In genomic region chr10:70664702-70665195, GRCh38 we compare ENCODE assay signal across 9 cellular contexts. TPM values are rescaled to one million over a fixed set of nuclear protein-coding genes. Genes with fewer than 3 reads are reported as not detected.
DNase-seq lines count a peak whose midpoint lies in the region; ATAC-seq, FAIRE-seq and TF ChIP-seq lines count a peak whose summit lies in the region.
"Had no signal": no experiment of that assay in that cellular context is flagged by ENCODE, and none has a peak within 500 bp of the region (broad histone marks: within the 10 kb centered on the region; RNA-seq: fewer than 3 reads in every experiment).

No MANE protein-coding gene starts in this region.

- CTCF ChIA-PET in K562 (lab: Yijun Ruan, JAX; ENCODE audit: low intra/inter-chr PET ratio): no interaction called here

- in situ Hi-C loops in K562 (cut with MboI): no loop called here

- H3K4me3 ChIP-seq in K562 (no peak overlapping the region), right lobe of liver (no peak overlapping the region)

- POLR2A ChIA-PET in K562 (lab: Yijun Ruan, JAX): interaction anchor here (0.5 to 1.4 kb wide), 5 partner anchors 10 to 106 kb away, joined by 3 to 4 read pairs (median 3); no protein-coding TSS in a partner anchor

- peak; percentile 21; the same call in 1 of the 2 replicates for TF ChIP-seq EP300 in K562 (IDR thresholded peaks at IDR 0.05; ENCODE audit: low read length)

- H3K27me3 ChIP-seq in K562 (ENCODE audit: control insufficient read depth in 2 of 2, insufficient read depth in 2 of 2, low read length in 2 of 2) (no peaks in the 10 kb centered on the region), right lobe of liver (no peaks in the 10 kb centered on the region)

- TF ChIP-seq POLR2A in K562 (conservative IDR thresholded peaks at IDR 0.05): no peak
- no peak for TF ChIP-seq POLR2A in right lobe of liver (IDR thresholded peaks at IDR 0.05)

- no peaks in the 10 kb centered on the region for H3K79me2 ChIP-seq in K562 (ENCODE audit: control insufficient read depth, insufficient read depth, low read length)

- no peaks in the 10 kb centered on the region for H4K20me1 ChIP-seq in K562 (replicated peaks; ENCODE audit: control insufficient read depth, insufficient read depth, low read length)

- no peak for FAIRE-seq in K562 (lab: Jason Lieb, UNC)

- peak overlapping the region; percentile 49 for H3K27ac ChIP-seq in K562 (ENCODE audit: extremely low read depth, low read depth, low read length)
- H3K27ac ChIP-seq in right lobe of liver: no peak overlapping the region

- BruUV-seq in K562 (replicated peaks; lab: Mats Ljungman, UMichigan): no TSS peak

- ATAC-seq in K562 (peak; percentile 11; the same call in 2 of the 3 replicates), right lobe of liver (no peak), HG02938 (IDR thresholded peaks at IDR 0.05; ENCODE audit: unreplicated experiment) (no peak), HG03354 (IDR thresholded peaks at IDR 0.05; ENCODE audit: poor library complexity, severe bottlenecking, unreplicated experiment) (no peak), HG03378 (IDR thresholded peaks at IDR 0.05; ENCODE audit: unreplicated experiment) (no peak)

- H3K4me2 ChIP-seq in K562 (ENCODE audit: insufficient read depth, low read length): no peak overlapping the region

- DNase-seq in AG08396 (ENCODE audit: low spot score): peak; percentile 88
- peak; percentile 94 for DNase-seq in HT1080 (ENCODE audit: low read depth)
- peak in 3 of 4 experiments; percentile 65 to 88 (median 71) for DNase-seq in K562 (ENCODE audit: extremely low read depth in 1 of 4, low spot score in 3 of 4)
- peak in 2 of 3 donors; percentile 18 to 39 for DNase-seq in right lobe of liver
- DNase-seq in HUDEP-2 (lab: John Stamatoyannopoulos, UW; ENCODE audit: unreplicated experiment in 76 of 76): no peak
- DNase-seq: left cardiac atrium had no signal

- H3K4me1 ChIP-seq in K562 (replicated peaks in 1 of 2; ENCODE audit: control insufficient read depth in 2 of 2, insufficient read depth in 2 of 2, low read length in 2 of 2): peaks cover 63 to 84% of the 10 kb centered on the region in 2 experiments
- H3K4me1 ChIP-seq in right lobe of liver: no peaks in the 10 kb centered on the region

- H3K36me3 ChIP-seq in K562 (ENCODE audit: control insufficient read depth, insufficient read depth, low read length) (no peaks in the 10 kb centered on the region), right lobe of liver (no peaks in the 10 kb centered on the region)

- TF ChIP-seq CTCF in K562 (IDR thresholded peaks at IDR 0.05 in 2 of 3, conservative IDR thresholded peaks at IDR 0.05 in 1 of 3; ENCODE audit: insufficient read depth in 2 of 3, low read depth in 1 of 3, low read length in 3 of 3): no peak; a peak in 1 of 6 replicates
- no peak for TF ChIP-seq CTCF in right lobe of liver (IDR thresholded peaks at IDR 0.05)

- no peak for TF ChIP-seq RAD21 in K562 (CRISPR knock-in tag; conservative IDR thresholded peaks at IDR 0.05 in 1 of 2, IDR thresholded peaks at IDR 0.05 in 1 of 2)

- H2AFZ ChIP-seq in K562 (ENCODE audit: low read depth, low read length): peak overlapping the region; percentile 59

- H3K9me1 ChIP-seq in K562 (ENCODE audit: control insufficient read depth, insufficient read depth, low read length): peaks cover 4% of the 10 kb centered on the region

- peak overlapping the region in 1 of 2 experiments; percentile 47; a peak in 1 of 4 replicates for H3K9ac ChIP-seq in K562 (ENCODE audit: insufficient read depth in 1 of 2, low read depth in 2 of 2, low read length in 2 of 2)

- H3K9me3 ChIP-seq in K562 (replicated peaks; ENCODE audit: control insufficient read depth, insufficient read depth, low read depth, low read length) (no peaks in the 10 kb centered on the region), right lobe of liver (no peaks in the 10 kb centered on the region)

- intact Hi-C loops in K562 (cut with micrococcal nuclease) (no loop called here), right lobe of liver (cut with DNase I) (no loop called here)

- 9% methylated on average over 6 of the region's 6 CpGs for WGBS in K562 (ENCODE audit: insufficient coverage, low coverage, missing lambda C conversion rate)
- 44% methylated on average over 6 of the region's 6 CpGs for WGBS in right lobe of liver (ENCODE audit: insufficient coverage, low coverage, low lambda C conversion rate, missing lambda C conversion rate)

TF ChIP-seq in K562, 482 proteins besides CTCF, POLR2A, EP300 and RAD21 (continues in another document):
- TF ChIP-seq MLLT1 (IDR thresholded peaks at IDR 0.05) (peak in 1 of 2 experiments; percentile 55; a peak in 1 of 4 replicates), ELF4 (CRISPR knock-in tag; IDR thresholded peaks at IDR 0.05) (peak; percentile 35; the same call in 1 of the 2 replicates), ATF3 (IDR thresholded peaks at IDR 0.05) (peak; percentile 50; the same call in 1 of the 2 replicates), ATF3 (CRISPR knock-in tag; conservative IDR thresholded peaks at IDR 0.05) (no peak), ATF4 (CRISPR knock-in tag; IDR thresholded peaks at IDR 0.05) (0 out of 2 replicates have a peak, but pooled peaks have one; percentile 25), FOXK2 (conservative IDR thresholded peaks at IDR 0.05 in 1 of 2, IDR thresholded peaks at IDR 0.05 in 1 of 2; ENCODE audit: low read depth in 2 of 2) (peak; percentile 49 to 57; a peak in 2 of 4 replicates), NR2C2 (CRISPR knock-in tag; IDR thresholded peaks at IDR 0.05) (no peak), NR2C2 (tag; IDR thresholded peaks at IDR 0.05) (peak; percentile 71), KHSRP (IDR thresholded peaks at IDR 0.05) (no peak), RAD51 (IDR thresholded peaks at IDR 0.05; ENCODE audit: borderline replicate concordance, low read depth) (peak; percentile 23; the same call in 1 of the 2 replicates), CEBPG (CRISPR knock-in tag; IDR thresholded peaks at IDR 0.05) (no peak), CEBPG (tag; conservative IDR thresholded peaks at IDR 0.05 in 1 of 2, IDR thresholded peaks at IDR 0.05 in 1 of 2) (no peak)

RNA-seq across cellular contexts. Expression of gene ADAMTS14, which starts 7.6 kb away (rescaled TPM):
- total RNA-seq in HT1080 (2014; rRNA removed; shearing (Covaris generic)): under 0.01 TPM in 1 of 2 replicates, not detected in the other
- polyA plus RNA-seq in HT1080 (2015; cell fraction: cytosol; rRNA removed): 0.15 and 0.25 TPM in 2 replicates
- 2.2 and 2.9 TPM in 2 replicates for polyA plus RNA-seq in HT1080 (2015; cell fraction: nucleus; rRNA removed)
- 66.8 and 209 TPM in 2 replicates for total RNA-seq in K562 (2011; cell fraction: chromatin; rRNA removed; ENCODE audit: low replicate concordance)
- 115 and 150 TPM in 2 replicates for total RNA-seq in K562 (2011; cell fraction: nucleolus; rRNA removed)
- total RNA-seq in K562 (2011; cell fraction: nucleoplasm; rRNA removed): 67.9 and 80.6 TPM in 2 replicates
- total RNA-seq in K562 (2014; rRNA removed): 15.9 and 23.8 TPM in 2 replicates
- total RNA-seq in K562 (2014; rRNA removed; fragmentation: Illumina TruSeq; extraction: Trizol): 4.3 and 6.3 TPM in 2 replicates
- 15.3 and 15.4 TPM in 2 replicates for total RNA-seq in K562 (2015; rRNA removed; fragmentation: Illumina TruSeq; extraction: Trizol)
- total RNA-seq in K562 (2021): 30.4 and 31.7 TPM in 2 replicates
- 37.4 and 45.4 TPM in 2 replicates for polyA plus RNA-seq in K562 (2011; rRNA removed)
- polyA plus RNA-seq in K562 (2011; cell fraction: cytosol; rRNA removed): 27.2 and 39.3 TPM in 2 replicates
- polyA plus RNA-seq in K562 (2011; cell fraction: nucleus; rRNA removed): 187 and 443 TPM in 2 replicates
- polyA plus RNA-seq in K562 (2012): 30.9 and 86.2 TPM in 2 replicates
- polyA plus RNA-seq in K562 (2014; fragmentation: Illumina TruSeq; extraction: Trizol): 20.3 and 24.1 TPM in 2 replicates
- under 1 TPM; 0.04 to 0.27 TPM for polyA plus RNA-seq in K562 (2014; fragmentation: Nextera tagmentation; extraction: Ambion mirVana)
- polyA plus RNA-seq in K562 (2014; rRNA removed): 32.7 and 35.9 TPM in 2 replicates
- 8.4 and 15.8 TPM in 2 replicates for polyA minus RNA-seq in K562 (2011; rRNA and poly(A)+ RNA removed)
- 15.8 and 16.4 TPM in 2 replicates for polyA minus RNA-seq in K562 (2011; cell fraction: cytosol; rRNA and poly(A)+ RNA removed)
- 55.8 and 81.5 TPM in 2 replicates for polyA minus RNA-seq in K562 (2011; cell fraction: nucleus; rRNA and poly(A)+ RNA removed)
- under 1 TPM; 0.06 to 0.18 (median 0.11) TPM for total RNA-seq in right lobe of liver

Comparison
In these comparisons a context has a peak if more than half of its experiments do, and no peak if none do; other contexts are left out.
1. DNase-seq: peak in AG08396 (single experiment), HT1080 (single experiment), K562 (3 of 4) and right lobe of liver (2 of 3); none in HUDEP-2 (0 of 76).